In the genomic region with DNA sequence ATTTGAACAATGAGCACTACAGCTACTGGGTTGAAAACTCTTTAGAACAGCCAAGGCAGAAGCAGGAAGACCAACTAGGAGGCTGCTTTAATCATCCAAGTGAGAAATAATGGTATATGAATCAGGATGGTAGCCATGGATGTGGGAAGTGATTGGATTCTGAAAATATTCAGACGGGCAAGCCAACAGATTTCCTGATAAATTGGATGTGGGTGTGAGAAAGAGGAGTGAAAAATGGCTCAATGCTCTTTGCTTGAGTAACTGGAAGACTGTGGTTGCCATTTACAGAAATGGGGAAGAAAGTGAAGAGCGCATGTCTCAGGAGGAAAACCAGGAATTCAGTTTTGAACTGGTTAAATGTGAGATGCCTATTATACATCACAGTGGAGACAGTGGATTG, we compare ENCODE assay signal across 7 cellular contexts.
"Had no signal": no experiment of that assay in that cellular context is flagged by ENCODE, and none has a peak within 500 bp of the region (broad histone marks: within the 10 kb centered on the region; RNA-seq: fewer than 3 reads in every experiment).

No MANE protein-coding gene starts in this region.

- ATAC-seq: K562 had no signal

- H3K27ac Mint-ChIP-seq: H9 had no signal

- H3K4me3 ChIP-seq: K562 had no signal

- H3K4me3 Mint-ChIP-seq: H9 had no signal

- DNase-seq: GOT3, H9, HCEC 1CT, KG1 had no signal

- H3K4me1 Mint-ChIP-seq: H9 had no signal

- FAIRE-seq: H54, HTR-8/SVneo, K562 had no signal
